Comparison of ENCODE assay signal across 1 cellular context in the genomic region with DNA sequence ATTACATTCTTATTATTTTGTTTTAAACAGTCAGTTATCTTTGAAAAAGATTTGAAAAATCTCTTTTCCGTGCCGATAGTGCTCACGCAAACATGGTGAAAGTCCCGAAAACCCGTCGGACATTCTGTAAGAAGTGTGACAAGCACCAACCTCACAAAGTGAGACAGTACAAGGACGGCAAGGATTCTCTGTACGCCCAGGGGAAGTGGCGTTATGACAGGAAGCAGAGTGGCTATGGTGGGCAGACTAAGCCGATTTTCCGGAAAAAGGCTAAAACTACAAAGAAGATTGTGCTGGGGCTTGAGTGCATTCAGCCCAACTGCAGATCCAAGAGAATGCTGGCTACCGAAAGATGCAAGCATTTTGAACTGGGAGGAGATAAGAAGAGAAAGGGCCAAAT.
TF ChIP-seq lines count a peak whose summit lies in the region.

No MANE protein-coding gene starts in this region.

TF ChIP-seq in WTC11, 78 proteins besides CTCF, POLR2A, EP300 and RAD21 (continued from another document):
- TF ChIP-seq ZSCAN18 (CRISPR knock-in tag; IDR thresholded peaks at IDR 0.05) (no peak), E2F4 (CRISPR knock-in tag; IDR thresholded peaks at IDR 0.05; ENCODE audit: borderline replicate concordance, low read depth) (no peak), NR1H2 (CRISPR knock-in tag; IDR thresholded peaks at IDR 0.05) (no peak), ZBTB43 (CRISPR knock-in tag; IDR thresholded peaks at IDR 0.05) (no peak), TEAD1 (CRISPR knock-in tag; IDR thresholded peaks at IDR 0.05) (no peak)
TF ChIP-seq in WTC11: peak in this region for 0.
